1 cellular context compared by ENCODE assay signal in the genomic region with DNA sequence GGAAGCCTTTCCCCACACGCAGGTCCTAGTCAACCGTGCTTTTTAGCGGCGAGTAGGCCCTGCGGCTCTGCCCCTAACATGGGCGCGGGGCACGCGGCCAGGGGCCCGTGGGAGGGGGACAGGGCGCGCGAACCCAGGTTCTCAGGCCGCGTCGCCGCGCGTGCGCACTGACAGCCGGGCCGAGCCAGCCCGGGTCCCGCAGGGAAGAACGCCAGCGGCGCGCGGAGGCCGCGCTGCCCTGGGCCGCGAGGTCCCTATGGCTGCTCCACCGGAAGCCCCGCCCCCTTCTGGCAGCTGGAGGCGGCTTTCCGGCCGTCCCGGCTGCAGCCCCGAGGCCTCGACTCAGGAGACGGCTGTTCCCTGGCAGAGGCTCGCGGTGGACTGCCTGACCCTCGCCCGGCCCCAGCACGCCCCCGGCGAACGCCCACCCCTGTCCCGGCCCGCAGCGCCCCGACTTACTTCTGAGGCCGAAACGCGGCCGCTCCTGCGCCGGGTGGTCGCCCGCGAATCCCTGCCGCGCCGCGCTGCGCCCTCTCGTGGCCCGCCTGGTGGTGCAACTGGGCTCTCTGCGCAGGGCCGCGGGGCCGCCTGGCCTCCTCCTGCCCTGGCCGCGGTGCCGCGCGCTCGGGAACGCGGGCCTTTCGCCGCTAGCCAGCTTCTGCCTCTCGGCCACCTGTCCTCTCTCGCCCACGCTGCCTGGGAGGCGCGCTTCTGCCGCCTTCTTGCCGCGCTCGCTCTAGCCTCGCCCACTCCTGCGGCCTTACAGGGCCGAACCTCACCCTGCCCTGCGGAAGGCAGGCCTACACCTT.
TF ChIP-seq lines count a peak whose summit lies in the region.

No MANE protein-coding gene starts in this region.

TF ChIP-seq in HEK293, 187 proteins besides CTCF, POLR2A, EP300 and RAD21 (continued from another document):
- TF ChIP-seq, protein P1, sequence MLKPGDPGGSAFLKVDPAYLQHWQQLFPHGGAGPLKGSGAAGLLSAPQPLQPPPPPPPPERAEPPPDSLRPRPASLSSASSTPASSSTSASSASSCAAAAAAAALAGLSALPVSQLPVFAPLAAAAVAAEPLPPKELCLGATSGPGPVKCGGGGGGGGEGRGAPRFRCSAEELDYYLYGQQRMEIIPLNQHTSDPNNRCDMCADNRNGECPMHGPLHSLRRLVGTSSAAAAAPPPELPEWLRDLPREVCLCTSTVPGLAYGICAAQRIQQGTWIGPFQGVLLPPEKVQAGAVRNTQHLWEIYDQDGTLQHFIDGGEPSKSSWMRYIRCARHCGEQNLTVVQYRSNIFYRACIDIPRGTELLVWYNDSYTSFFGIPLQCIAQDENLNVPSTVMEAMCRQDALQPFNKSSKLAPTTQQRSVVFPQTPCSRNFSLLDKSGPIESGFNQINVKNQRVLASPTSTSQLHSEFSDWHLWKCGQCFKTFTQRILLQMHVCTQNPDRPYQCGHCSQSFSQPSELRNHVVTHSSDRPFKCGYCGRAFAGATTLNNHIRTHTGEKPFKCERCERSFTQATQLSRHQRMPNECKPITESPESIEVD (tag by site-specific recombination; IDR thresholded peaks at IDR 0.05) = no peak
- TF ChIP-seq ZEB2 (tag by site-specific recombination; IDR thresholded peaks at IDR 0.05) = peak; percentile 82
